ENCODE assay signal across 9 cellular contexts in genomic region chr19:1154731-1155351, GRCh38. TPM values are rescaled to one million over a fixed set of nuclear protein-coding genes. Genes with fewer than 3 reads are reported as not detected.
DNase-seq lines count a peak whose midpoint lies in the region; ATAC-seq and TF ChIP-seq lines count a peak whose summit lies in the region.
"Had no signal": no experiment of that assay in that cellular context is flagged by ENCODE, and none has a peak within 500 bp of the region (broad histone marks: within the 10 kb centered on the region; RNA-seq: fewer than 3 reads in every experiment).

No MANE protein-coding gene starts in this region.

- peaks cover 0 to 5% (median 0%) of the 10 kb centered on the region in 7 donors for H3K9me3 Mint-ChIP-seq in CD14-positive monocyte

- H3K4me1 Mint-ChIP-seq in CD14-positive monocyte: peaks cover 22% of the 10 kb centered on the region
- H3K4me1 Mint-ChIP-seq: activated CD8-positive, alpha-beta memory T cell treated with anti-CD3 and anti-CD28 coated beads, Interleukin-2, amount 10 ng/mL, durations not matched to agents 7 days and 5 days had no signal

- DNase-seq in CD14-positive monocyte (ENCODE audit: low spot score): peak; percentile 86
- DNase-seq in SKM-1 treated with dmso at 0.1 percent for 144 hours (lab: John Stamatoyannopoulos, UW; ENCODE audit: unreplicated experiment): peak; percentile 62
- DNase-seq in fibroblast of villous mesenchyme (ENCODE audit: low read depth): peak; percentile 97
- DNase-seq in omental fat pad (ENCODE audit: low spot score): peak; percentile 77
- DNase-seq in iPS-NIHi11 (ENCODE audit: low spot score): no peak
- DNase-seq in NCI-H524 (lab: John Stamatoyannopoulos, UW): no peak
- DNase-seq: activated CD8-positive, alpha-beta memory T cell treated with anti-CD3 and anti-CD28 coated beads, Interleukin-2, amount 10 ng/mL, durations not matched to agents 7 days and 5 days had no signal

- H3K27ac Mint-ChIP-seq in CD14-positive monocyte: peak overlapping the region; percentile 73 to 94 (median 88)
- H3K27ac Mint-ChIP-seq: activated CD8-positive, alpha-beta memory T cell treated with anti-CD3 and anti-CD28 coated beads, Interleukin-2, amount 10 ng/mL, durations not matched to agents 7 days and 5 days had no signal

- ATAC-seq in omental fat pad (ENCODE audit: low FRiP score): peak; percentile 61
- no peak for ATAC-seq in GM21526 (IDR thresholded peaks at IDR 0.05; ENCODE audit: low FRiP score, unreplicated experiment)
- no peak for ATAC-seq in HG03460 (IDR thresholded peaks at IDR 0.05; ENCODE audit: unreplicated experiment)
- ATAC-seq: activated CD8-positive, alpha-beta memory T cell treated with anti-CD3 and anti-CD28 coated beads, Interleukin-2, amount 10 ng/mL, durations not matched to agents 7 days and 5 days had no signal

- intact Hi-C loops in CD14-positive monocyte (cut with micrococcal nuclease): no loop called here

- H3K36me3 Mint-ChIP-seq in CD14-positive monocyte: peaks cover 15 to 55% of the 10 kb centered on the region in 2 donors

- TF ChIP-seq CTCF in CD14-positive monocyte (IDR thresholded peaks at IDR 0.05) (no peak), fibroblast of villous mesenchyme (IDR thresholded peaks at IDR 0.05; ENCODE audit: insufficient read depth, low read depth, low read length) (no peak), omental fat pad (IDR thresholded peaks at IDR 0.05) (no peak)

- peak overlapping the region; percentile 48 for H3K4me3 ChIP-seq in fibroblast of villous mesenchyme (ENCODE audit: low read depth, low read length)

- no peaks in the 10 kb centered on the region for H3K27me3 Mint-ChIP-seq in CD14-positive monocyte (ENCODE audit: low read depth in 3 of 3)
- H3K27me3 Mint-ChIP-seq: activated CD8-positive, alpha-beta memory T cell treated with anti-CD3 and anti-CD28 coated beads, Interleukin-2, amount 10 ng/mL, durations not matched to agents 7 days and 5 days had no signal

- H3K4me3 Mint-ChIP-seq in CD14-positive monocyte: peak overlapping the region; percentile 58 to 69
- H3K4me3 Mint-ChIP-seq: activated CD8-positive, alpha-beta memory T cell treated with anti-CD3 and anti-CD28 coated beads, Interleukin-2, amount 10 ng/mL, durations not matched to agents 7 days and 5 days had no signal

RNA-seq across cellular contexts. Expression of gene SBNO2, which starts 19.2 kb away (rescaled TPM):
- polyA plus RNA-seq in CD14-positive monocyte: 1 to 10 TPM in 1 of 2 donors, under 1 TPM in 1; 0.71 to 2.6 TPM
- total RNA-seq in fibroblast of villous mesenchyme (69.5 and 69.9 TPM in 2 replicates), omental fat pad (100 to 1,000 TPM in 1 of 4 donors, 10 to 100 TPM in 3; 33.1 to 208 (median 61.9) TPM)

RNA-seq across cellular contexts. Expression of gene STK11, which starts 50.7 kb away (rescaled TPM):
- polyA plus RNA-seq in CD14-positive monocyte: 10 to 100 TPM in 1 of 2 donors, 1 to 10 TPM in 1; 6.2 to 15.4 TPM
- 90.8 and 94.1 TPM in 2 replicates for total RNA-seq in fibroblast of villous mesenchyme
- total RNA-seq in omental fat pad: 10 to 100 TPM; 38.0 to 48.4 (median 44.2) TPM

RNA-seq across cellular contexts. Expression of gene GPX4, which starts 51.0 kb away (rescaled TPM):
- 100 to 1,000 TPM; 459 to 508 TPM for polyA plus RNA-seq in CD14-positive monocyte
- 254 and 337 TPM in 2 replicates for total RNA-seq in fibroblast of villous mesenchyme
- total RNA-seq in omental fat pad: 1,000 to 10,000 TPM in 1 of 4 donors, 100 to 1,000 TPM in 3; 429 to 1,640 (median 892) TPM

RNA-seq across cellular contexts. Expression of gene POLR2E, which starts 59.7 kb away (rescaled TPM):
- 100 to 1,000 TPM; 195 to 222 TPM for polyA plus RNA-seq in CD14-positive monocyte
- total RNA-seq in fibroblast of villous mesenchyme (69.5 and 71.2 TPM in 2 replicates), omental fat pad (100 to 1,000 TPM; 151 to 216 (median 188) TPM)

Comparison
In these comparisons a context has a peak if more than half of its experiments do, and no peak if none do; other contexts are left out.
1. DNase-seq: peak in CD14-positive monocyte (single experiment), SKM-1 treated with dmso at 0.1 percent for 144 hours (single experiment), fibroblast of villous mesenchyme (single experiment) and omental fat pad (single experiment); none in iPS-NIHi11 (single experiment) and NCI-H524 (0 of 2).